ENCODE assay signal across 18 cellular contexts in the genomic region with DNA sequence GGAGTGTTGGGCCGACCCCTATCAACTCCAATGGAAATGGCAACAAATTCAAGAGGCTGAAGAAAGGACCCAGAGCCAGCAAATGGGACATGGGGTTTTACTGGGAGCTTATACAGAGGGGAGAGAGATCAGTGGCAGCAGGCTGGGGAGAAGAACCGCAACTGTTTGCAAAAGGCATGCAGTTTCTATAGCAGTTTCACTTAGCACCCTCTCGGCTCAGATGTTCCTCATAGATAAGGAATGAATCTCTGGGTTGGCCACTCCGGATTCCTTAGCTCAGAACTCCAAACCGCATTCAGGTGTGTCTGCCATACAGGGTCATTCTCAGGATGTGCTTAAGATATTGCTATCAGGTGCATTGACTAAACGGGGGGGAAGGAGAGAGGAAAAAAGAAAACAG.
"Had no signal": no experiment of that assay in that cellular context is flagged by ENCODE, and none has a peak within 500 bp of the region (broad histone marks: within the 10 kb centered on the region; RNA-seq: fewer than 3 reads in every experiment).

No MANE protein-coding gene starts in this region.

- H3K4me1 ChIP-seq: colonic mucosa, heart left ventricle, sigmoid colon, stomach, transverse colon had no signal

- H3K4me1 Mint-ChIP-seq: mesothelial cell of epicardium, natural killer cell had no signal

- H3K36me3 Mint-ChIP-seq: mesothelial cell of epicardium, natural killer cell had no signal

- H3K27me3 ChIP-seq: colonic mucosa, ovary had no signal

- H3K27ac Mint-ChIP-seq: mesothelial cell of epicardium, natural killer cell had no signal

- H3K4me3 ChIP-seq: colonic mucosa, heart left ventricle, ovary, sigmoid colon, skin epidermis, stomach, thoracic aorta, transverse colon had no signal

- DNase-seq: colonic mucosa; dermis blood vessel endothelial cell; heart left ventricle; hippocampal formation; kidney glomerular epithelial cell; natural killer cell; nucleus accumbens; ovary; sigmoid colon; stimulated activated CD4-positive, alpha-beta T cell treated with anti-CD3 and anti-CD28 coated beads, Interleukin-12 subunit alpha, Interleukin-12 subunit beta, amount 100 ng/mL, for 4 hours; stimulated activated naive CD4-positive, alpha-beta T cell; stomach; substantia nigra; transverse colon had no signal

- H3K36me3 ChIP-seq: colonic mucosa, heart left ventricle, ovary, sigmoid colon, stomach, thoracic aorta, transverse colon had no signal

- H3K4me3 Mint-ChIP-seq: mesothelial cell of epicardium, natural killer cell, neural crest cell had no signal

- H3K9me3 Mint-ChIP-seq: natural killer cell, neural crest cell had no signal

- H3K27ac ChIP-seq: colonic mucosa, heart left ventricle, ovary, sigmoid colon, skin epidermis, stomach, thoracic aorta, transverse colon had no signal

- H3K9me3 ChIP-seq: colonic mucosa, heart left ventricle, ovary, sigmoid colon, stomach, thoracic aorta, transverse colon had no signal
